Comparison of ENCODE assay signal across 20 cellular contexts in genomic region chr14:100770605-100771120, GRCh38. TPM values are rescaled to one million over a fixed set of nuclear protein-coding genes. Genes with fewer than 3 reads are reported as not detected.
DNase-seq lines count a peak whose midpoint lies in the region; ATAC-seq, FAIRE-seq and TF ChIP-seq lines count a peak whose summit lies in the region.
"Had no signal": no experiment of that assay in that cellular context is flagged by ENCODE, and none has a peak within 500 bp of the region (broad histone marks: within the 10 kb centered on the region; RNA-seq: fewer than 3 reads in every experiment).

No MANE protein-coding gene starts in this region.

- CTCF ChIA-PET in HepG2 (lab: Yijun Ruan, JAX; ENCODE audit: low intra/inter-chr PET ratio, low total read pairs): no interaction called here

- no peak for TF ChIP-seq RAD21 in HepG2 (CRISPR knock-in tag; IDR thresholded peaks at IDR 0.05)

- no peaks in the 10 kb centered on the region for H3F3A ChIP-seq in Loucy (ENCODE audit: low read depth)

- H3K9me3 ChIP-seq in right atrium auricular region (peaks cover 0 to 8% of the 10 kb centered on the region in 2 donors), Loucy (ENCODE audit: insufficient read depth, low read depth, low read length) (no peaks in the 10 kb centered on the region), HepG2 (ENCODE audit: low read length) (peaks cover 6% of the 10 kb centered on the region), sigmoid colon (peaks cover 0 to 3% (median 0%) of the 10 kb centered on the region in 4 donors)
- H3K9me3 ChIP-seq: SJSA1 had no signal

- DNase-seq in cardiac septum (ENCODE audit: low spot score) (peak; percentile 62), right atrium auricular region (ENCODE audit: low spot score) (no peak), HepG2 (ENCODE audit: low spot score) (no peak), sigmoid colon (peak; percentile 44), NCI-H510A treated with DMSO at 0.1 percent for 48 hours (lab: John Stamatoyannopoulos, UW) (no peak)
- no peak for DNase-seq in stimulated activated naive CD4-positive, alpha-beta T cell (lab: John Stamatoyannopoulos, UW)
- DNase-seq: Calu3, GM23248, NCI-H1417 treated with DMSO at 0.1 percent for 48 hours, NCI-H2029, NCI-H2171, NCI-H446 treated with DMSO at 0.1 percent for 48 hours, NCI-H748 treated with DMSO at 0.1 percent for 48 hours, OCI-M1 had no signal

- no peaks in the 10 kb centered on the region for H3K9me2 ChIP-seq in Loucy (replicated peaks; ENCODE audit: low read depth, low read length)

- in situ Hi-C loops in HepG2 (cut with HindIII; ENCODE audit: extremely low pct_ligation_motif_present, low pct_unique_long_range_greater_than_20kb): no loop called here

- TF ChIP-seq CTCF in right atrium auricular region (IDR thresholded peaks at IDR 0.05) (no peak), Loucy (conservative IDR thresholded peaks at IDR 0.05; ENCODE audit: low read length) (no peak), HepG2 (CRISPR knock-in tag; IDR thresholded peaks at IDR 0.05) (no peak), sigmoid colon (IDR thresholded peaks at IDR 0.05) (no peak)

- POLR2A ChIA-PET in HepG2 (lab: Yijun Ruan, JAX): interaction anchor here (0.8 to 4.3 kb wide), 6 partner anchors 9 to 51 kb away, joined by 3 to 34 read pairs (median 6); no protein-coding TSS in a partner anchor

- H4K20me1 ChIP-seq in Loucy (ENCODE audit: insufficient read depth, low read length, poor library complexity, severe bottlenecking) (no peaks in the 10 kb centered on the region), HepG2 (ENCODE audit: insufficient read depth, low read length) (no peaks in the 10 kb centered on the region)

- no peak for TF ChIP-seq EP300 in HepG2 (IDR thresholded peaks at IDR 0.05; ENCODE audit: low read depth in 2 of 2, low read length in 2 of 2)
- TF ChIP-seq EP300 in HepG2 (CRISPR knock-in tag; IDR thresholded peaks at IDR 0.05; ENCODE audit: borderline replicate concordance): no peak
- TF ChIP-seq EP300 in sigmoid colon (IDR thresholded peaks at IDR 0.05): no peak

- no peak for FAIRE-seq in HepG2 (lab: Jason Lieb, UNC)

- H3K4me3 ChIP-seq in right atrium auricular region (no peak overlapping the region), Loucy (ENCODE audit: low read length, poor library complexity, severe bottlenecking) (no peak overlapping the region), HepG2 (replicated peaks in 1 of 3; ENCODE audit: insufficient read depth in 1 of 3, low read depth in 2 of 3, low read length in 3 of 3) (no peak overlapping the region), sigmoid colon (no peak overlapping the region)
- H3K4me3 ChIP-seq: GM23248, SJSA1 had no signal

- WGBS in HepG2 (ENCODE audit: low lambda C conversion rate): 95% methylated on average over 5 of the region's 5 CpGs
- WGBS in sigmoid colon, 2 donors: 91 to 94% methylated on average over 5 of the region's 5 CpGs

- H3K4me1 ChIP-seq in right atrium auricular region: no peaks in the 10 kb centered on the region
- peaks cover 11% of the 10 kb centered on the region for H3K4me1 ChIP-seq in Loucy (ENCODE audit: insufficient read depth, low read length, poor library complexity, severe bottlenecking)
- H3K4me1 ChIP-seq in HepG2 (ENCODE audit: insufficient read depth, low read length): peaks cover 37% of the 10 kb centered on the region
- H3K4me1 ChIP-seq in sigmoid colon: no peaks in the 10 kb centered on the region
- H3K4me1 ChIP-seq: SJSA1 had no signal

- H3K27me3 ChIP-seq in right atrium auricular region: no peaks in the 10 kb centered on the region
- H3K27me3 ChIP-seq in Loucy (ENCODE audit: insufficient read depth, low read length, poor library complexity, severe bottlenecking): no peaks in the 10 kb centered on the region
- H3K27me3 ChIP-seq in HepG2 (ENCODE audit: control insufficient read depth in 1 of 2, insufficient read depth in 2 of 2, low read length in 2 of 2): no peaks in the 10 kb centered on the region
- H3K27me3 ChIP-seq in sigmoid colon: peaks cover 0 to 18% (median 0%) of the 10 kb centered on the region in 3 donors
- H3K27me3 ChIP-seq: SJSA1 had no signal

- H3K4me2 ChIP-seq in Loucy (ENCODE audit: low read depth, low read length, poor library complexity, severe bottlenecking) (no peak overlapping the region), HepG2 (ENCODE audit: low read depth, low read length) (no peak overlapping the region)

- H2AFZ ChIP-seq in Loucy (ENCODE audit: low read length) (no peak overlapping the region), HepG2 (ENCODE audit: low read length) (no peak overlapping the region)
- H2AFZ ChIP-seq: GM23248 had no signal

- H3K9ac ChIP-seq in Loucy (ENCODE audit: low read depth, low read length, poor library complexity, severe bottlenecking): peak overlapping the region; percentile 29
- no peak overlapping the region for H3K9ac ChIP-seq in HepG2 (ENCODE audit: insufficient read depth, low read depth, low read length)
- H3K9ac ChIP-seq: GM23248 had no signal

- H3K79me2 ChIP-seq in Loucy (ENCODE audit: insufficient read depth, low read length) (no peaks in the 10 kb centered on the region), HepG2 (ENCODE audit: insufficient read depth, low read length) (no peaks in the 10 kb centered on the region)

- no peak for ATAC-seq in HepG2
- no peak for ATAC-seq in GM21717 (IDR thresholded peaks at IDR 0.05; ENCODE audit: unreplicated experiment)

- TF ChIP-seq POLR2A in HepG2 (IDR thresholded peaks at IDR 0.05; ENCODE audit: insufficient read depth in 1 of 2, low read depth in 2 of 2, low read length in 2 of 2) (no peak), sigmoid colon (IDR thresholded peaks at IDR 0.05) (no peak)

- no peaks in the 10 kb centered on the region for H3K36me3 ChIP-seq in right atrium auricular region
- no peaks in the 10 kb centered on the region for H3K36me3 ChIP-seq in Loucy (ENCODE audit: insufficient read depth, low read length)
- H3K36me3 ChIP-seq in HepG2 (replicated peaks in 1 of 2; ENCODE audit: control insufficient read depth in 1 of 2, insufficient read depth in 2 of 2, low read length in 2 of 2): no peaks in the 10 kb centered on the region
- no peaks in the 10 kb centered on the region for H3K36me3 ChIP-seq in sigmoid colon
- H3K36me3 ChIP-seq: SJSA1 had no signal

- no TSS peak for BruUV-seq in HepG2 (replicated peaks; lab: Mats Ljungman, UMichigan)

- no peak overlapping the region for H3K27ac ChIP-seq in right atrium auricular region
- peak overlapping the region; percentile 36 for H3K27ac ChIP-seq in HepG2 (ENCODE audit: extremely low read length, insufficient read depth, low read length)
- no peak overlapping the region for H3K27ac ChIP-seq in sigmoid colon
- H3K27ac ChIP-seq: C4-2B, GM23248, RWPE1, SJSA1 had no signal

- intact Hi-C loops in cardiac septum (cut with DNase I) (no loop called here), HepG2 (cut with micrococcal nuclease; ENCODE audit: unreplicated experiment) (no loop called here), sigmoid colon (cut with DNase I) (no loop called here)

RNA-seq across cellular contexts. Expression of gene DLK1, which starts 44.0 kb away (rescaled TPM):
- total RNA-seq in cardiac septum: 1.2 TPM
- not detected for total RNA-seq in right atrium auricular region
- 48.2 and 95.5 TPM in 2 replicates for total RNA-seq in HepG2 (2016; rRNA removed; fragmentation: Illumina TruSeq; extraction: Trizol)
- 20.1 and 21.5 TPM in 2 replicates for total RNA-seq in HepG2 (2016; cell fraction: cytosol; rRNA removed; fragmentation: Illumina TruSeq; extraction: Trizol; ENCODE audit: low read depth)
- total RNA-seq in HepG2 (2016; cell fraction: insoluble cytoplasmic fraction; rRNA removed; fragmentation: Illumina TruSeq; extraction: Trizol): 42.8 and 103 TPM in 2 replicates
- total RNA-seq in HepG2 (2016; cell fraction: membrane; rRNA removed; fragmentation: Illumina TruSeq; extraction: Trizol): 36.0 and 50.6 TPM in 2 replicates
- 89.0 and 105 TPM in 2 replicates for total RNA-seq in HepG2 (2016; cell fraction: nucleus; rRNA removed; fragmentation: Illumina TruSeq; extraction: Trizol)
- 312 and 395 TPM in 2 replicates for polyA plus RNA-seq in HepG2 (2011; rRNA removed)
- 265 and 361 TPM in 2 replicates for polyA plus RNA-seq in HepG2 (2011; cell fraction: cytosol; rRNA removed)
- 341 and 399 TPM in 2 replicates for polyA plus RNA-seq in HepG2 (2011; cell fraction: nucleus; rRNA removed)
- 757 and 768 TPM in 2 replicates for polyA plus RNA-seq in HepG2 (2012)
- 47.2 and 71.3 TPM in 2 replicates for polyA plus RNA-seq in HepG2 (2016; cell fraction: cytosol; fragmentation: Illumina TruSeq; extraction: Trizol; ENCODE audit: low read depth)
- 105 and 121 TPM in 2 replicates for polyA plus RNA-seq in HepG2 (2016; cell fraction: insoluble cytoplasmic fraction; fragmentation: Illumina TruSeq; extraction: Trizol; ENCODE audit: low read depth)
- polyA plus RNA-seq in HepG2 (2016; cell fraction: membrane; fragmentation: Illumina TruSeq; extraction: Trizol; ENCODE audit: low read depth): 59.9 and 79.2 TPM in 2 replicates
- polyA plus RNA-seq in HepG2 (2016; cell fraction: nucleus; fragmentation: Illumina TruSeq; extraction: Trizol; ENCODE audit: insufficient read depth, low read depth): 324 and 361 TPM in 2 replicates
- polyA minus RNA-seq in HepG2 (2011; rRNA and poly(A)+ RNA removed; ENCODE audit: low replicate concordance): 0.49 and 99.7 TPM in 2 replicates
- 86.7 and 119 TPM in 2 replicates for polyA minus RNA-seq in HepG2 (2011; cell fraction: cytosol; rRNA and poly(A)+ RNA removed)
- polyA minus RNA-seq in HepG2 (2011; cell fraction: nucleus; rRNA and poly(A)+ RNA removed): 18.8 and 31.0 TPM in 2 replicates
- total RNA-seq in sigmoid colon: under 1 TPM in 1 of 4 donors, not detected in 3; 0.36 TPM
- 1 to 10 TPM in 1 of 3 donors, under 1 TPM in 1, not detected in 1; 0.46 to 1.2 TPM for polyA plus RNA-seq in sigmoid colon
- total RNA-seq: A673, Calu3, GM23248, SJSA1 had no signal
- polyA plus RNA-seq: GM23248 had no signal

RNA-seq across cellular contexts. Expression of gene MEG3, which starts 55.3 kb away (rescaled TPM):
- total RNA-seq in cardiac septum (25.4 TPM), right atrium auricular region (1 to 10 TPM; 6.5 to 9.5 TPM), HepG2 (2016; rRNA removed; fragmentation: Illumina TruSeq; extraction: Trizol) (not detected in 2 replicates), sigmoid colon (100 to 1,000 TPM in 1 of 4 donors, 10 to 100 TPM in 3; 28.0 to 168 (median 36.6) TPM)
- total RNA-seq in HepG2 (2016; cell fraction: cytosol; rRNA removed; fragmentation: Illumina TruSeq; extraction: Trizol; ENCODE audit: low read depth): not detected in 2 replicates
- not detected in 2 replicates for total RNA-seq in HepG2 (2016; cell fraction: insoluble cytoplasmic fraction; rRNA removed; fragmentation: Illumina TruSeq; extraction: Trizol)
- not detected in 2 replicates for total RNA-seq in HepG2 (2016; cell fraction: membrane; rRNA removed; fragmentation: Illumina TruSeq; extraction: Trizol)
- total RNA-seq in HepG2 (2016; cell fraction: nucleus; rRNA removed; fragmentation: Illumina TruSeq; extraction: Trizol): 0.38 TPM in 1 of 2 replicates, not detected in the other
- polyA plus RNA-seq in HepG2 (2011; rRNA removed) (0.07 and 0.17 TPM in 2 replicates), sigmoid colon (10 to 100 TPM in 1 of 3 donors, 1 to 10 TPM in 2; 3.5 to 18.0 (median 7.8) TPM)
- polyA plus RNA-seq in HepG2 (2011; cell fraction: cytosol; rRNA removed): 0.03 TPM in 1 of 2 replicates, not detected in the other
- polyA plus RNA-seq in HepG2 (2011; cell fraction: nucleus; rRNA removed): 0.59 and 0.62 TPM in 2 replicates
- 0.12 TPM in 1 of 2 replicates, not detected in the other for polyA plus RNA-seq in HepG2 (2012)
- not detected in 2 replicates for polyA plus RNA-seq in HepG2 (2016; cell fraction: cytosol; fragmentation: Illumina TruSeq; extraction: Trizol; ENCODE audit: low read depth)
- not detected in 2 replicates for polyA plus RNA-seq in HepG2 (2016; cell fraction: insoluble cytoplasmic fraction; fragmentation: Illumina TruSeq; extraction: Trizol; ENCODE audit: low read depth)
- not detected in 2 replicates for polyA plus RNA-seq in HepG2 (2016; cell fraction: membrane; fragmentation: Illumina TruSeq; extraction: Trizol; ENCODE audit: low read depth)
- 0.15 TPM in 1 of 2 replicates, not detected in the other for polyA plus RNA-seq in HepG2 (2016; cell fraction: nucleus; fragmentation: Illumina TruSeq; extraction: Trizol; ENCODE audit: insufficient read depth, low read depth)
- 0.08 TPM in 1 of 2 replicates, not detected in the other for polyA minus RNA-seq in HepG2 (2011; rRNA and poly(A)+ RNA removed; ENCODE audit: low replicate concordance)
- polyA minus RNA-seq in HepG2 (2011; cell fraction: cytosol; rRNA and poly(A)+ RNA removed): not detected in 2 replicates
- polyA minus RNA-seq in HepG2 (2011; cell fraction: nucleus; rRNA and poly(A)+ RNA removed): 0.12 and 0.26 TPM in 2 replicates
- total RNA-seq: Calu3 had no signal

Comparison
In these comparisons a context has a peak if more than half of its experiments do, and no peak if none do; other contexts are left out.
1. DNase-seq: peak in cardiac septum (single experiment) and sigmoid colon (single experiment); none in right atrium auricular region (single experiment), HepG2 (single experiment), NCI-H510A treated with DMSO at 0.1 percent for 48 hours (single experiment) and stimulated activated naive CD4-positive, alpha-beta T cell (0 of 6).